Comparison of ENCODE assay signal across 8 cellular contexts in the genomic region with DNA sequence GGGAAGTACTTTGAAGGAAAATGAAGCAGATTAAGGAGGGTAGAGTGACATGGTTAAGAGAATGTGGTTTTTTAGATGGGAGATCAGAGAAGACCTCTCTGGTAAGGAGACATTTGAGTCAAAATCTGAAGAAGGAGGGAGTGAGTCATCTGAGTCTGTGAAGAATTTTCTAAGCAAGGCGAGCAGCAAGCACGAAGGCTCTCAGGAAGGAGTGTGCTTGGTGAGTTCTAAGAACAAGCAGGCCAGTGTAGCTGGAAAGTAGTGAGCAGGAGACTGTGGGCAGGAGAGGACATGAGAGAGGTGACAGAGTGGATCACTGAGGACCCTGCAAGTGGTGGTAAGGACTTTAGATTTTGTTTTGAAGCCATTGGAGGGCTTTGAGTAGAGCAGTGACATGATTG.
DNase-seq lines count a peak whose midpoint lies in the region; ATAC-seq and TF ChIP-seq lines count a peak whose summit lies in the region.

No MANE protein-coding gene starts in this region.

- no peak overlapping the region for H3K4me3 Mint-ChIP-seq in Calu3 (ENCODE audit: low read depth, unreplicated experiment)

- H3K9me3 ChIP-seq in testis, result no peaks in the 10 kb centered on the region
- no peaks in the 10 kb centered on the region for H3K9me3 ChIP-seq in adrenal gland (replicated peaks in 1 of 3)

- intact Hi-C loops in Calu3 (cut with micrococcal nuclease; ENCODE audit: unreplicated experiment) (no loop called here), testis (cut with DNase I; ENCODE audit: low total_unique reads) (no loop called here), adrenal gland (cut with DNase I) (no loop called here)

- no peaks in the 10 kb centered on the region for H3K27me3 ChIP-seq in testis
- no peaks in the 10 kb centered on the region for H3K27me3 ChIP-seq in adrenal gland

- WGBS in testis, 2 donors, result 76 to 83% methylated on average over 2 of the region's 2 CpGs
- WGBS in adrenal gland, 4 donors, result 84 to 92% (median 87%) methylated on average over 2 of the region's 2 CpGs

- H3K4me1 ChIP-seq in testis (peaks cover 25% of the 10 kb centered on the region), adrenal gland (replicated peaks in 1 of 2) (peaks cover 0 to 4% of the 10 kb centered on the region in 2 donors)

- no peak overlapping the region for H3K27ac ChIP-seq in testis
- no peak overlapping the region for H3K27ac ChIP-seq in adrenal gland

- H3K9me3 Mint-ChIP-seq in Calu3 (ENCODE audit: low read depth, unreplicated experiment), result peaks cover 2% of the 10 kb centered on the region

- CTCF ChIA-PET in Calu3 (lab: Charles Lee), result no interaction called here

- H3K4me1 Mint-ChIP-seq in Calu3 (ENCODE audit: low read depth, unreplicated experiment), result peaks cover 39% of the 10 kb centered on the region

- H3K36me3 Mint-ChIP-seq in Calu3 (ENCODE audit: insufficient read depth, unreplicated experiment), result no peaks in the 10 kb centered on the region

- TF ChIP-seq CTCF in Calu3 (IDR thresholded peaks at IDR 0.05; ENCODE audit: unreplicated experiment) (no peak), testis (IDR thresholded peaks at IDR 0.05) (no peak), adrenal gland (IDR thresholded peaks at IDR 0.05) (no peak)

- TF ChIP-seq POLR2A in testis (IDR thresholded peaks at IDR 0.05) (no peak), adrenal gland (IDR thresholded peaks at IDR 0.05) (no peak)

- no peak overlapping the region for H3K4me3 ChIP-seq in testis
- H3K4me3 ChIP-seq in adrenal gland, result no peak overlapping the region

- ATAC-seq in GM18907 (IDR thresholded peaks at IDR 0.05; ENCODE audit: unreplicated experiment), result peak; percentile 61

- peak; percentile 5 for DNase-seq in HT-29 (ENCODE audit: low spot score)
- DNase-seq in amniotic epithelial cell (ENCODE audit: low read depth), result peak; percentile 47
- DNase-seq in stimulated activated CD4-positive, alpha-beta T cell treated with anti-CD3 and anti-CD28 coated beads, TNF-alpha, amount 100 ng/mL, for 24 hours (ENCODE audit: low read depth in 3 of 3), result peak; percentile 23 to 52 (median 37)
- no peak for DNase-seq in Calu3
- DNase-seq in testis, result no peak
- DNase-seq in adrenal gland, result no peak
- DNase-seq in NCI-H2107 treated with DMSO at 0.1 percent for 48 hours (lab: John Stamatoyannopoulos, UW; ENCODE audit: unreplicated experiment), result no peak

- no peak overlapping the region for H3K27ac Mint-ChIP-seq in Calu3 (ENCODE audit: unreplicated experiment)

- BruUV-seq in Calu3 (replicated peaks; lab: Mats Ljungman, UMichigan), result no TSS peak

- H3K36me3 ChIP-seq in testis (ENCODE audit: low read depth, missing control alignments) (no peaks in the 10 kb centered on the region), adrenal gland (replicated peaks in 1 of 2) (no peaks in the 10 kb centered on the region)

- H3K27me3 Mint-ChIP-seq in Calu3 (ENCODE audit: unreplicated experiment), result no peaks in the 10 kb centered on the region

Comparison
In these comparisons a context has a peak if more than half of its experiments do, and no peak if none do; other contexts are left out.
1. DNase-seq: peak in HT-29 (single experiment), amniotic epithelial cell (single experiment) and stimulated activated CD4-positive, alpha-beta T cell treated with anti-CD3 and anti-CD28 coated beads, TNF-alpha, amount 100 ng/mL, for 24 hours (3 of 3); none in Calu3 (single experiment), testis (single experiment), adrenal gland (0 of 7) and NCI-H2107 treated with DMSO at 0.1 percent for 48 hours (single experiment).